In the genomic region with DNA sequence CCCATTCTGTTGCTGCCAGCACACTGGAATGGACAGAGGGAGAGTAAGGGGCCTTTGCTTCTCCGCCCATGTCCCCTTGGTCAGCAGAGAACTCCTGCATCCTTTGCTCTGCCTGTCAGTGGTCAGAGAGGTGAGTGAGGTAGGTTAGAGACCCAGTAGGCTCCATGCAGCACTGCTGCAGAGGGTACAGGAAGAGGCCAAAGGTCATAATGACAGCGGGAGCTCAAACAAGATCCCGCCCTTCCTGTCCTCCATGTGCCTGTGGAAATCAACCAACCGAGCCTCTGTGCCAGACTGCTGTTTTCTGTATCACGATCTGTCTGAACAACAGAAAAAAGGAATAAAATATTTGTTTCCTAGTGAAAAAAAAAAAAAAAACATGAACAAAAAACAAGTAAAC, we compare ENCODE assay signal across 23 cellular contexts.
"Had no signal": no experiment of that assay in that cellular context is flagged by ENCODE, and none has a peak within 500 bp of the region (broad histone marks: within the 10 kb centered on the region; RNA-seq: fewer than 3 reads in every experiment).

No MANE protein-coding gene starts in this region.

- H3K27ac ChIP-seq: HL-60, SJSA1, SK-N-MC had no signal

- H3K36me3 ChIP-seq: MG63, SJSA1 had no signal

- H3K27me3 ChIP-seq: MG63, SJSA1 had no signal

- H3K4me3 ChIP-seq: MG63, SJSA1, SK-N-MC had no signal

- H3K9me3 ChIP-seq: MG63, SJSA1 had no signal

- DNase-seq: Karpas-422, KG1, MG63, NCI-H1092, NCI-H1105 treated with DMSO at 0.1 percent for 48 hours, NCI-H1417 treated with DMSO at 0.1 percent for 48 hours, NCI-H146, NCI-H1694 treated with DMSO at 0.1 percent for 48 hours, NCI-H1930, NCI-H2081, NCI-H2107, NCI-H2227 treated with DMSO at 0.1 percent for 48 hours, NCI-H524, NCI-H526 treated with DMSO at 0.1 percent for 48 hours, NCI-H774, Right ventricle myocardium superior, RPMI8226, SIG-M5, SW 1271 had no signal

- FAIRE-seq: RCC 7860 had no signal
